Comparison of ENCODE assay signal across 13 cellular contexts in the genomic region with DNA sequence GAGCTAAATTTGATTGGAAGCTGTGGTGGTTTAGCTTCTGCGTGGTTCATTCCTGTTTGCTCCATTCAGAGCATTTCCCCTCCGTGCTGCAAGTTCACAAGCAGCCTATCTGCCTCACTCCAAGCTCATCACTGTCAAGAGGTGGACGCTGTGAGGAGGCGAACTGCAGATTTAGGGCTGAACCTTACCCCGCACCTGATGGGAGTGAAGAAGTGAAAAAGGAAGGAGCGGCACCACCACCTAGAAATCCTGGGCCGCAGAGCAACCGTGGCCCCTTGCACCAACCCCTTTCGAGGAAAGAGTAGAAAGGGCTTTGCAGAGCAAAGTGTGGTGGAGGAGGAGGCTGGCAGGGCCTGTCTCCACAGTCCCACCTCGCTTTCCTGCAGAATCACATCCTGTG.
DNase-seq lines count a peak whose midpoint lies in the region; ATAC-seq and TF ChIP-seq lines count a peak whose summit lies in the region.
"Had no signal": no experiment of that assay in that cellular context is flagged by ENCODE, and none has a peak within 500 bp of the region (broad histone marks: within the 10 kb centered on the region; RNA-seq: fewer than 3 reads in every experiment).

No MANE protein-coding gene starts in this region.

- H3K9me3 ChIP-seq in IMR-90 (ENCODE audit: control insufficient read depth, insufficient read depth, low read length) (no peaks in the 10 kb centered on the region), spleen (no peaks in the 10 kb centered on the region), mesenchymal stem cell (ENCODE audit: control insufficient read depth, low read length) (no peaks in the 10 kb centered on the region)
- H3K9me3 ChIP-seq: A549, BE2C had no signal

- in situ Hi-C loops in IMR-90 (cut with MboI; ENCODE audit: low sequenced_read_pairs): loop anchor here (25.0 kb wide), 1 partner anchor 856 kb away; a partner anchor contains a TSS

- no peak overlapping the region for H3K18ac ChIP-seq in IMR-90 (ENCODE audit: low read depth, low read length)
- H3K18ac ChIP-seq in mesenchymal stem cell (ENCODE audit: low read depth in 1 of 2, low read length in 2 of 2): no peak overlapping the region

- POLR2A ChIA-PET in IMR-90 (lab: Charles Lee; ENCODE audit: unreplicated experiment): no interaction called here
- POLR2A ChIA-PET in WTC11 (lab: Charles Lee): no interaction called here

- no peak for TF ChIP-seq CTCF in IMR-90 (conservative IDR thresholded peaks at IDR 0.05; ENCODE audit: low read depth, low read length)
- TF ChIP-seq CTCF in WTC11 (IDR thresholded peaks at IDR 0.05): no peak
- TF ChIP-seq CTCF in nephron (IDR thresholded peaks at IDR 0.05; ENCODE audit: unreplicated experiment in 3 of 3): no peak
- no peak for TF ChIP-seq CTCF in spleen (IDR thresholded peaks at IDR 0.05 in 8 of 11, conservative IDR thresholded peaks at IDR 0.05 in 3 of 11)

- H4K8ac ChIP-seq in IMR-90 (ENCODE audit: low read depth in 2 of 2, low read length in 2 of 2): no peak overlapping the region
- H4K8ac ChIP-seq in mesenchymal stem cell (ENCODE audit: low read length): no peak overlapping the region

- H2BK5ac ChIP-seq in IMR-90 (ENCODE audit: low read depth, low read length, poor library complexity, severe bottlenecking) (no peak overlapping the region), mesenchymal stem cell (ENCODE audit: low read depth, low read length, poor library complexity, severe bottlenecking) (no peak overlapping the region)

- H3K36me3 Mint-ChIP-seq in WTC11 (no peaks in the 10 kb centered on the region), nephron (ENCODE audit: low read depth) (no peaks in the 10 kb centered on the region)
- H3K36me3 Mint-ChIP-seq: CD4-positive, alpha-beta memory T cell; IgD-negative memory B cell had no signal

- H3K79me1 ChIP-seq in IMR-90 (ENCODE audit: low read depth in 1 of 2, low read length in 2 of 2) (no peaks in the 10 kb centered on the region), mesenchymal stem cell (replicated peaks; ENCODE audit: low read length, poor library complexity, severe bottlenecking) (no peaks in the 10 kb centered on the region)

- no peaks in the 10 kb centered on the region; the same call in 1 of the 2 replicates for H3K27me3 Mint-ChIP-seq in WTC11 (ENCODE audit: low read depth)
- peaks cover 15% of the 10 kb centered on the region for H3K27me3 Mint-ChIP-seq in nephron (ENCODE audit: low read depth)

- H4K20me1 ChIP-seq in IMR-90 (ENCODE audit: insufficient read depth, low read length): no peaks in the 10 kb centered on the region

- H3K4me3 Mint-ChIP-seq in WTC11: no peak overlapping the region
- H3K4me3 Mint-ChIP-seq in nephron: no peak overlapping the region
- H3K4me3 Mint-ChIP-seq: CD4-positive, alpha-beta memory T cell; IgD-negative memory B cell had no signal

- H2BK120ac ChIP-seq in IMR-90 (ENCODE audit: low read depth, low read length): no peak overlapping the region
- H2BK120ac ChIP-seq in mesenchymal stem cell (ENCODE audit: low read depth, low read length): no peak overlapping the region

- no peaks in the 10 kb centered on the region for H3K9me1 ChIP-seq in IMR-90 (ENCODE audit: insufficient read depth, low read length)

- dilution Hi-C loops in IMR-90 (cut with HindIII; ENCODE audit: low sequenced_read_pairs, unreplicated experiment): loop anchor here (25.0 kb wide), 1 partner anchor 206 kb away; no protein-coding TSS in a partner anchor

- H2AK9ac ChIP-seq in IMR-90 (replicated peaks; ENCODE audit: low read depth, low read length, poor library complexity): no peak overlapping the region

- no peak overlapping the region for H4K5ac ChIP-seq in IMR-90 (ENCODE audit: low read depth, low read length)

- no peak for TF ChIP-seq RAD21 in IMR-90 (IDR thresholded peaks at IDR 0.05; ENCODE audit: low read length)

- no peak overlapping the region for H3K4ac ChIP-seq in IMR-90 (ENCODE audit: low read depth, low read length)
- H3K4ac ChIP-seq in mesenchymal stem cell (ENCODE audit: low read depth in 1 of 2, low read length in 2 of 2): no peak overlapping the region

- H3K27ac Mint-ChIP-seq in WTC11 (no peak overlapping the region), nephron (peak overlapping the region in 2 of 3 experiments; percentile 27 to 39)
- H3K27ac Mint-ChIP-seq: CD4-positive, alpha-beta memory T cell; IgD-negative memory B cell had no signal

- H4K91ac ChIP-seq in IMR-90 (ENCODE audit: insufficient read depth, low read depth, low read length): no peak overlapping the region
- no peak overlapping the region for H4K91ac ChIP-seq in mesenchymal stem cell (ENCODE audit: low read length)

- no peak overlapping the region for H3K14ac ChIP-seq in IMR-90 (replicated peaks; ENCODE audit: low read depth, low read length)
- H3K14ac ChIP-seq in mesenchymal stem cell (ENCODE audit: low read length in 2 of 2): no peak overlapping the region

- H2AFZ ChIP-seq in IMR-90 (replicated peaks; ENCODE audit: low read length, poor library complexity) (peak overlapping the region; percentile 43), mesenchymal stem cell (ENCODE audit: low read depth, low read length) (no peak overlapping the region)

- H3K27ac ChIP-seq in IMR-90 (ENCODE audit: insufficient read depth, low read length) (no peak overlapping the region), spleen (no peak overlapping the region), mesenchymal stem cell (ENCODE audit: low read length, poor library complexity, severe bottlenecking) (no peak overlapping the region)
- H3K27ac ChIP-seq: A549, C4-2B had no signal

- H3K9ac ChIP-seq in IMR-90 (ENCODE audit: low read depth, low read length) (no peak overlapping the region), mesenchymal stem cell (ENCODE audit: low read length) (no peak overlapping the region)

- DNase-seq in IMR-90 (no peak), WTC11 (ENCODE audit: low spot score) (no peak), spleen (peak; percentile 40), mesenchymal stem cell (no peak), SK-N-DZ (ENCODE audit: low spot score) (no peak)
- DNase-seq: BE2C; CD4-positive, alpha-beta memory T cell; DMS79 had no signal

- no peak for ATAC-seq in IMR-90 (ENCODE audit: low read depth)
- peak; percentile 54 for ATAC-seq in WTC11
- ATAC-seq: A549, HCT116 had no signal

- H2BK20ac ChIP-seq in IMR-90 (ENCODE audit: low read depth, low read length): no peak overlapping the region

- H3K23ac ChIP-seq in IMR-90 (ENCODE audit: low read depth, low read length): no peak overlapping the region
- no peak overlapping the region for H3K23ac ChIP-seq in mesenchymal stem cell (ENCODE audit: low read length in 2 of 2)

- WGBS in IMR-90 (ENCODE audit: extremely low coverage in 2 of 2, insufficient read length in 1 of 2), 2 experiments: 90% methylated on average over 2 of the region's 10 CpGs; no CpG with 5 or more reads in 1 of the 2 experiments
- WGBS in spleen, 5 donors: 64 to 74% (median 68%) methylated on average over 10 of the region's 10 CpGs
- 55% methylated on average over 10 of the region's 10 CpGs for WGBS in mesenchymal stem cell

- no peak overlapping the region for H3K4me3 ChIP-seq in IMR-90 (ENCODE audit: insufficient read depth, low read depth, low read length)
- no peak overlapping the region for H3K4me3 ChIP-seq in spleen
- H3K4me3 ChIP-seq in mesenchymal stem cell (ENCODE audit: insufficient read depth in 1 of 2, low read depth in 1 of 2, low read length in 2 of 2): no peak overlapping the region
- H3K4me3 ChIP-seq: A549 had no signal

- H3K4me1 ChIP-seq in IMR-90 (ENCODE audit: control insufficient read depth, insufficient read depth, low read length) (no peaks in the 10 kb centered on the region), spleen (no peaks in the 10 kb centered on the region), mesenchymal stem cell (ENCODE audit: control insufficient read depth, insufficient read depth, low read depth, low read length) (no peaks in the 10 kb centered on the region)
- H3K4me1 ChIP-seq: A549, BE2C had no signal

- CTCF ChIA-PET in IMR-90 (lab: Yijun Ruan, JAX) (no interaction called here), WTC11 (lab: Charles Lee) (interaction anchor here (0.9 to 1.3 kb wide), 2 partner anchors 18 to 219 kb away, joined by 3 to 5 read pairs; no protein-coding TSS in a partner anchor)

- no peak overlapping the region for H2BK15ac ChIP-seq in IMR-90 (ENCODE audit: low read depth, low read length)
- no peak overlapping the region for H2BK15ac ChIP-seq in mesenchymal stem cell (ENCODE audit: low read depth, poor library complexity, severe bottlenecking)

- no peak overlapping the region for H3K4me2 ChIP-seq in IMR-90 (ENCODE audit: low read depth, low read length)
- H3K4me2 ChIP-seq in mesenchymal stem cell (ENCODE audit: low read length, poor library complexity, severe bottlenecking): no peak overlapping the region
- H3K4me2 ChIP-seq: A549 had no signal

- intact Hi-C loops in IMR-90 (cut with micrococcal nuclease): no loop called here
- intact Hi-C loops in spleen (cut with DNase I; ENCODE audit: low total_unique reads): no loop called here

- H3K27me3 ChIP-seq in IMR-90 (ENCODE audit: control insufficient read depth, insufficient read depth, low read length) (peaks cover 30% of the 10 kb centered on the region), spleen (replicated peaks in 1 of 7) (peaks cover 0 to 24% (median 0%) of the 10 kb centered on the region in 7 donors), mesenchymal stem cell (ENCODE audit: control insufficient read depth in 1 of 2, insufficient read depth in 1 of 2, low read length in 2 of 2) (peaks cover 14 to 59% of the 10 kb centered on the region in 2 experiments)

- H2AK5ac ChIP-seq in IMR-90 (ENCODE audit: low read depth, low read length): no peak overlapping the region
- no peak overlapping the region for H2AK5ac ChIP-seq in mesenchymal stem cell (ENCODE audit: low read length, severe bottlenecking)

- H3K4me1 Mint-ChIP-seq in WTC11 (peaks cover 20% of the 10 kb centered on the region), nephron (peaks cover 4% of the 10 kb centered on the region)
- H3K4me1 Mint-ChIP-seq: CD4-positive, alpha-beta memory T cell; IgD-negative memory B cell had no signal

- H2BK12ac ChIP-seq in mesenchymal stem cell (ENCODE audit: low read length in 2 of 2): no peak overlapping the region

- TF ChIP-seq POLR2A in IMR-90 (IDR thresholded peaks at IDR 0.05; ENCODE audit: low read depth, low read length) (no peak), spleen (IDR thresholded peaks at IDR 0.05) (no peak)

- H3K36me3 ChIP-seq in IMR-90 (ENCODE audit: control insufficient read depth, insufficient read depth, low read length): no peaks in the 10 kb centered on the region
- H3K36me3 ChIP-seq in spleen: no peaks in the 10 kb centered on the region
- no peaks in the 10 kb centered on the region for H3K36me3 ChIP-seq in mesenchymal stem cell (ENCODE audit: control insufficient read depth in 1 of 2, insufficient read depth in 2 of 2, low read depth in 1 of 2, low read length in 2 of 2)
- H3K36me3 ChIP-seq: BE2C had no signal

- BruUV-seq in IMR-90 (replicated peaks; lab: Mats Ljungman, UMichigan): no TSS peak

- H3K56ac ChIP-seq in IMR-90 (ENCODE audit: extremely low read depth, insufficient read depth, low read length): no peak overlapping the region

- H3K9me3 Mint-ChIP-seq in WTC11: peaks cover under 1% of the 10 kb centered on the region; the same call in 1 of the 2 replicates
- no peaks in the 10 kb centered on the region for H3K9me3 Mint-ChIP-seq in nephron

TF ChIP-seq in IMR-90, 13 proteins besides CTCF, POLR2A, EP300 and RAD21 (continues in another document):
- TF ChIP-seq FOS (IDR thresholded peaks at IDR 0.05; ENCODE audit: low read depth, low read length): no peak

TF ChIP-seq in WTC11, 78 proteins besides CTCF, POLR2A, EP300 and RAD21 (continues in another document):
- TF ChIP-seq ZNF423 (CRISPR knock-in tag; IDR thresholded peaks at IDR 0.05): no peak
